8 cellular contexts compared by ENCODE assay signal in the genomic region with DNA sequence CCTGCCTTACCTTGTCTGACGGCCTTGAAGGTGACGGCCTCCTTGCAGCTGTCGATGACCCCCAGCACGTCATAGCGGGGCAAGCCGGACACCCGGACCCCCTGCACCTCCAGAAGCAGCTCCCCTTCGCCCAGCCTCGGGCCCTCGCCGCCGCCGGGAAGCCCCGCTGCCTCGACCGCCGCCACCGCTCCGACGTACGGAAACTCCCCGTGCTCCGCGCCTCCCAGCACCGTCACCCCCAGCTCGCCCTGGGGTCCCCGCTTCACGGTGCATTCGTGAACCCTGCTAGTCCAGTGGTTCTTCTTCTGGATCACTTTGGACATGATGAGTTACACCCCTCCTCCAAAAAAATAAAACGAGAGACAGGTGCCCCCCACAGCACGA. TPM values are rescaled to one million over a fixed set of nuclear protein-coding genes. Genes with fewer than 3 reads are reported as not detected.
DNase-seq lines count a peak whose midpoint lies in the region; ATAC-seq and TF ChIP-seq lines count a peak whose summit lies in the region.

No MANE protein-coding gene starts in this region.

- H3K4me3 ChIP-seq in A673 (ENCODE audit: low read depth, low read length, poor library complexity, severe bottlenecking) (peak overlapping the region; percentile 85), iPS-18a (ENCODE audit: low read length) (peak overlapping the region; percentile 85)

- H3K4me1 Mint-ChIP-seq in activated naive CD8-positive, alpha-beta T cell treated with anti-CD3 and anti-CD28 coated beads for 36 hours, result peaks cover 10% of the 10 kb centered on the region
- H3K4me1 Mint-ChIP-seq in stimulated activated naive B cell treated with anti-CD40 and anti-IgM and Interleukin-4, amounts not matched to agents 10 μg/mL and 1 μg/mL and 100 μg/mL, for 72 hours, result peaks cover 12 to 27% of the 10 kb centered on the region in 2 donors

- H3K27ac Mint-ChIP-seq in activated naive CD8-positive, alpha-beta T cell treated with anti-CD3 and anti-CD28 coated beads for 36 hours, result no peak overlapping the region
- no peak overlapping the region for H3K27ac Mint-ChIP-seq in stimulated activated naive B cell treated with anti-CD40 and anti-IgM and Interleukin-4, amounts not matched to agents 10 μg/mL and 1 μg/mL and 100 μg/mL, for 72 hours

- H3K27me3 Mint-ChIP-seq in activated naive CD8-positive, alpha-beta T cell treated with anti-CD3 and anti-CD28 coated beads for 36 hours, result peaks cover 76% of the 10 kb centered on the region
- peaks cover 68 to 71% of the 10 kb centered on the region in 2 donors for H3K27me3 Mint-ChIP-seq in stimulated activated naive B cell treated with anti-CD40 and anti-IgM and Interleukin-4, amounts not matched to agents 10 μg/mL and 1 μg/mL and 100 μg/mL, for 72 hours

- H3K27ac ChIP-seq in A673 (ENCODE audit: low read depth, low read length, poor library complexity, severe bottlenecking) (peak overlapping the region; percentile 91), iPS-18a (ENCODE audit: low read length) (no peak overlapping the region)

- no peak for TF ChIP-seq CTCF in A673 (conservative IDR thresholded peaks at IDR 0.05; ENCODE audit: low read depth, low read length)

- ATAC-seq in GM21526 (IDR thresholded peaks at IDR 0.05; ENCODE audit: low FRiP score, unreplicated experiment) (peak; percentile 2), GM18873 (IDR thresholded peaks at IDR 0.05; ENCODE audit: low FRiP score, unreplicated experiment) (no peak), HG03521 (IDR thresholded peaks at IDR 0.05; ENCODE audit: unreplicated experiment) (no peak)
- ATAC-seq in stimulated activated naive B cell treated with anti-CD40 and anti-IgM and Interleukin-4, amounts not matched to agents 10 μg/mL and 1 μg/mL and 100 μg/mL, for 72 hours (replicated peaks), result no peak

- CTCF ChIA-PET in A673 (lab: Charles Lee), result no interaction called here

- H3K4me1 ChIP-seq in A673 (ENCODE audit: insufficient read depth, low read length, poor library complexity, severe bottlenecking) (no peaks in the 10 kb centered on the region), iPS-18a (ENCODE audit: control insufficient read depth, low read depth, low read length) (peaks cover 23% of the 10 kb centered on the region)

- no peaks in the 10 kb centered on the region for H3K9me3 Mint-ChIP-seq in activated naive CD8-positive, alpha-beta T cell treated with anti-CD3 and anti-CD28 coated beads for 36 hours
- peaks cover 0 to 3% of the 10 kb centered on the region in 2 donors for H3K9me3 Mint-ChIP-seq in stimulated activated naive B cell treated with anti-CD40 and anti-IgM and Interleukin-4, amounts not matched to agents 10 μg/mL and 1 μg/mL and 100 μg/mL, for 72 hours

- H3K27me3 ChIP-seq in A673 (replicated peaks; ENCODE audit: insufficient read depth, low read depth, low read length, poor library complexity), result no peaks in the 10 kb centered on the region
- no peaks in the 10 kb centered on the region for H3K27me3 ChIP-seq in iPS-18a (ENCODE audit: control insufficient read depth, insufficient read depth, low read length)

- intact Hi-C loops in A673 (cut with micrococcal nuclease; ENCODE audit: unreplicated experiment), result loop anchor here (5.0 to 10.0 kb wide), 5 partner anchors 71 to 251 kb away; no protein-coding TSS in a partner anchor

- peak overlapping the region; percentile 84 for H3K4me3 Mint-ChIP-seq in activated naive CD8-positive, alpha-beta T cell treated with anti-CD3 and anti-CD28 coated beads for 36 hours
- peak overlapping the region; percentile 79 to 95 for H3K4me3 Mint-ChIP-seq in stimulated activated naive B cell treated with anti-CD40 and anti-IgM and Interleukin-4, amounts not matched to agents 10 μg/mL and 1 μg/mL and 100 μg/mL, for 72 hours

- no peaks in the 10 kb centered on the region for H3K36me3 ChIP-seq in A673 (ENCODE audit: insufficient read depth, low read length, poor library complexity, severe bottlenecking)
- H3K36me3 ChIP-seq in iPS-18a (ENCODE audit: control insufficient read depth, low read depth, low read length), result no peaks in the 10 kb centered on the region

- H3K9me3 ChIP-seq in A673 (ENCODE audit: low read depth, low read length, poor library complexity, severe bottlenecking) (no peaks in the 10 kb centered on the region), iPS-18a (ENCODE audit: control insufficient read depth, low read depth, low read length) (no peaks in the 10 kb centered on the region)

- POLR2A ChIA-PET in A673 (lab: Charles Lee; ENCODE audit: low non-redundant PET), result interaction anchor here (0.7 kb wide), 1 partner anchor 148 kb away, joined by 4 read pairs; no protein-coding TSS in a partner anchor

- no peaks in the 10 kb centered on the region for H3K36me3 Mint-ChIP-seq in activated naive CD8-positive, alpha-beta T cell treated with anti-CD3 and anti-CD28 coated beads for 36 hours
- H3K36me3 Mint-ChIP-seq in stimulated activated naive B cell treated with anti-CD40 and anti-IgM and Interleukin-4, amounts not matched to agents 10 μg/mL and 1 μg/mL and 100 μg/mL, for 72 hours, result peaks cover 0 to 5% of the 10 kb centered on the region in 2 donors

- BruUV-seq in A673 (replicated peaks; lab: Mats Ljungman, UMichigan), result no TSS peak

- peak overlapping the region; percentile 73 for H3K9ac ChIP-seq in iPS-18a (ENCODE audit: low read length)

- no peak for DNase-seq in A673 (ENCODE audit: low spot score)
- DNase-seq in activated naive CD8-positive, alpha-beta T cell treated with anti-CD3 and anti-CD28 coated beads for 36 hours, result peak; percentile 21
- DNase-seq in stimulated activated naive B cell treated with anti-CD40 and anti-IgM and Interleukin-4, amounts not matched to agents 10 μg/mL and 1 μg/mL and 100 μg/mL, for 72 hours, result no peak
- DNase-seq in stimulated activated naive CD4-positive, alpha-beta T cell (lab: John Stamatoyannopoulos, UW), result no peak

RNA-seq across cellular contexts. Expression of a gene that starts 0.7 kb away (rescaled TPM):
- total RNA-seq in A673 (2021), result 30.5 and 36.1 TPM in 2 replicates
- total RNA-seq in activated naive CD8-positive, alpha-beta T cell treated with anti-CD3 and anti-CD28 coated beads for 36 hours, result under 1 TPM; 0.12 to 0.16 TPM

Comparison
In these comparisons a context has a peak if more than half of its experiments do, and no peak if none do; other contexts are left out.
1. RNA of a gene that starts 0.7 kb away (total RNA-seq): 30.5 to 36.1 TPM in A673; 0.12 to 0.16 TPM in activated naive CD8-positive, alpha-beta T cell treated with anti-CD3 and anti-CD28 coated beads for 36 hours; every median in the first group is over 10 times any median in the second.